In genomic region chr10:46006219-46006618, GRCh38 we compare ENCODE assay signal across 15 cellular contexts. TPM values are rescaled to one million over a fixed set of nuclear protein-coding genes. Genes with fewer than 3 reads are reported as not detected.
DNase-seq lines count a peak whose midpoint lies in the region; ATAC-seq, FAIRE-seq and TF ChIP-seq lines count a peak whose summit lies in the region.
"Had no signal": no experiment of that assay in that cellular context is flagged by ENCODE, and none has a peak within 500 bp of the region (broad histone marks: within the 10 kb centered on the region; RNA-seq: fewer than 3 reads in every experiment).

No MANE protein-coding gene starts in this region.

- peaks cover 35% of the 10 kb centered on the region for H3K36me3 Mint-ChIP-seq in activated CD8-positive, alpha-beta T cell treated with anti-CD3 and anti-CD28 coated beads for 36 hours (ENCODE audit: low read depth)
- peaks cover 69% of the 10 kb centered on the region for H3K36me3 Mint-ChIP-seq in activated CD8-positive, alpha-beta T cell treated with anti-CD3 and anti-CD28 coated beads, Interleukin-2, amount 10 ng/mL, durations not matched to agents 7 days and 5 days (ENCODE audit: low read depth)
- peaks cover 11 to 54% (median 26%) of the 10 kb centered on the region in 5 donors for H3K36me3 Mint-ChIP-seq in naive thymus-derived CD4-positive, alpha-beta T cell

- H3K14ac ChIP-seq in IMR-90 (replicated peaks; ENCODE audit: low read depth, low read length) = no peak overlapping the region

- no peak overlapping the region for H4K8ac ChIP-seq in IMR-90 (ENCODE audit: low read depth in 2 of 2, low read length in 2 of 2)

- no CpG with 5 or more reads among the region's 3 CpGs for WGBS in IMR-90 (ENCODE audit: extremely low coverage in 2 of 2, insufficient read length in 1 of 2), 2 experiments

- H3K9me3 ChIP-seq in IMR-90 (ENCODE audit: control insufficient read depth, insufficient read depth, low read length) (no peaks in the 10 kb centered on the region), endothelial cell of umbilical vein (replicated peaks; ENCODE audit: control insufficient read depth, insufficient read depth, low read length) (no peaks in the 10 kb centered on the region)
- no peaks in the 10 kb centered on the region for H3K9me3 ChIP-seq in naive thymus-derived CD4-positive, alpha-beta T cell (ENCODE audit: control insufficient read depth in 2 of 3, low read length in 3 of 3)

- TF ChIP-seq CTCF in activated CD8-positive, alpha-beta T cell treated with anti-CD3 and anti-CD28 coated beads for 36 hours (IDR thresholded peaks at IDR 0.05) = no peak
- no peak for TF ChIP-seq CTCF in IMR-90 (conservative IDR thresholded peaks at IDR 0.05; ENCODE audit: low read depth, low read length)
- TF ChIP-seq CTCF in endothelial cell of umbilical vein (IDR thresholded peaks at IDR 0.05; ENCODE audit: extremely low read depth in 1 of 2, insufficient read depth in 1 of 2, low read depth in 1 of 2, low read length in 2 of 2) = no peak

- no peak overlapping the region for H4K91ac ChIP-seq in IMR-90 (ENCODE audit: insufficient read depth, low read depth, low read length)

- no peak for FAIRE-seq in endothelial cell of umbilical vein (lab: Jason Lieb, UNC)
- FAIRE-seq: H54 had no signal

- no peak overlapping the region for H3K18ac ChIP-seq in IMR-90 (ENCODE audit: low read depth, low read length)

- dilution Hi-C loops in IMR-90 (cut with HindIII; ENCODE audit: low sequenced_read_pairs, unreplicated experiment) (no loop called here), endothelial cell of umbilical vein (cut with MboI; ENCODE audit: extremely low pct_ligation_motif_present, low sequenced_read_pairs) (no loop called here)

- H3K36me3 ChIP-seq in IMR-90 (ENCODE audit: control insufficient read depth, insufficient read depth, low read length) (peaks cover 59% of the 10 kb centered on the region), endothelial cell of umbilical vein (ENCODE audit: control insufficient read depth in 2 of 2, extremely low read depth in 1 of 2, insufficient read depth in 2 of 2, low read length in 2 of 2) (peaks cover 17 to 18% of the 10 kb centered on the region in 2 experiments)
- peaks cover 34 to 90% (median 53%) of the 10 kb centered on the region in 3 experiments for H3K36me3 ChIP-seq in naive thymus-derived CD4-positive, alpha-beta T cell (ENCODE audit: control insufficient read depth in 2 of 3, insufficient read depth in 3 of 3, low read length in 3 of 3)

- H3K27me3 Mint-ChIP-seq in activated CD8-positive, alpha-beta T cell treated with anti-CD3 and anti-CD28 coated beads for 36 hours = no peaks in the 10 kb centered on the region
- H3K27me3 Mint-ChIP-seq in activated CD8-positive, alpha-beta T cell treated with anti-CD3 and anti-CD28 coated beads, Interleukin-2, amount 10 ng/mL, durations not matched to agents 7 days and 5 days (ENCODE audit: low read depth) = no peaks in the 10 kb centered on the region
- no peaks in the 10 kb centered on the region for H3K27me3 Mint-ChIP-seq in naive thymus-derived CD4-positive, alpha-beta T cell
- H3K27me3 Mint-ChIP-seq: brain had no signal

- H2BK20ac ChIP-seq in IMR-90 (ENCODE audit: low read depth, low read length) = no peak overlapping the region

- H3K4me3 ChIP-seq in IMR-90 (ENCODE audit: insufficient read depth, low read depth, low read length) (no peak overlapping the region), endothelial cell of umbilical vein (replicated peaks in 1 of 3; ENCODE audit: insufficient read depth in 1 of 3, low read depth in 1 of 3, low read length in 3 of 3) (no peak overlapping the region)
- H3K4me3 ChIP-seq in naive thymus-derived CD4-positive, alpha-beta T cell (ENCODE audit: low read length) = no peak overlapping the region
- H3K4me3 ChIP-seq: SK-N-MC had no signal

- H3K9me1 ChIP-seq in IMR-90 (ENCODE audit: insufficient read depth, low read length) = no peaks in the 10 kb centered on the region
- H3K9me1 ChIP-seq in endothelial cell of umbilical vein (replicated peaks; ENCODE audit: control insufficient read depth, extremely low read depth, insufficient read depth, low read length) = no peaks in the 10 kb centered on the region

- H3K4me3 Mint-ChIP-seq in activated CD8-positive, alpha-beta T cell treated with anti-CD3 and anti-CD28 coated beads for 36 hours = no peak overlapping the region
- no peak overlapping the region for H3K4me3 Mint-ChIP-seq in activated CD8-positive, alpha-beta T cell treated with anti-CD3 and anti-CD28 coated beads, Interleukin-2, amount 10 ng/mL, durations not matched to agents 7 days and 5 days
- no peak overlapping the region for H3K4me3 Mint-ChIP-seq in naive thymus-derived CD4-positive, alpha-beta T cell
- H3K4me3 Mint-ChIP-seq: brain had no signal

- no peak for TF ChIP-seq RAD21 in IMR-90 (IDR thresholded peaks at IDR 0.05; ENCODE audit: low read length)

- peak overlapping the region; percentile 71 for H3K27ac Mint-ChIP-seq in activated CD8-positive, alpha-beta T cell treated with anti-CD3 and anti-CD28 coated beads for 36 hours
- no peak overlapping the region for H3K27ac Mint-ChIP-seq in activated CD8-positive, alpha-beta T cell treated with anti-CD3 and anti-CD28 coated beads, Interleukin-2, amount 10 ng/mL, durations not matched to agents 7 days and 5 days
- peak overlapping the region in 3 of 9 donors; percentile 28 to 65 (median 64) for H3K27ac Mint-ChIP-seq in naive thymus-derived CD4-positive, alpha-beta T cell

- H3K79me1 ChIP-seq in IMR-90 (ENCODE audit: low read depth in 1 of 2, low read length in 2 of 2) = peaks cover 19 to 58% of the 10 kb centered on the region in 2 experiments

- no peak for DNase-seq in activated CD8-positive, alpha-beta T cell treated with anti-CD3 and anti-CD28 coated beads for 36 hours
- DNase-seq in activated CD8-positive, alpha-beta T cell treated with anti-CD3 and anti-CD28 coated beads, Interleukin-2, amount 10 ng/mL, durations not matched to agents 7 days and 5 days = no peak
- peak; percentile 84 for DNase-seq in IMR-90
- peak; percentile 18 for DNase-seq in endothelial cell of umbilical vein (ENCODE audit: low read depth, low spot score)
- peak; percentile 37 for DNase-seq in non-pigmented ciliary epithelial cell (ENCODE audit: low read depth)
- DNase-seq in naive thymus-derived CD4-positive, alpha-beta T cell = no peak
- DNase-seq in C1 segment of cervical spinal cord (lab: John Stamatoyannopoulos, UW) = no peak
- DNase-seq in stimulated activated CD4-positive, alpha-beta T cell treated with anti-CD3 and anti-CD28 coated beads, Interleukin-1b, Interleukin-23, amount 100 ng/mL, for 48 hours = no peak
- DNase-seq: NCI-H510A had no signal

- H2BK5ac ChIP-seq in IMR-90 (ENCODE audit: low read depth, low read length, poor library complexity, severe bottlenecking) = peak overlapping the region; percentile 61

- H3K4me2 ChIP-seq in IMR-90 (ENCODE audit: low read depth, low read length) (peak overlapping the region; percentile 62; the same call in 1 of the 2 replicates), endothelial cell of umbilical vein (ENCODE audit: insufficient read depth, low read length) (no peak overlapping the region)

- in situ Hi-C loops in IMR-90 (cut with MboI; ENCODE audit: low sequenced_read_pairs) = loop anchor here (25.0 kb wide), 1 partner anchor 1019 kb away; the partner anchor contains the start of gene DEPP1

- no peaks in the 10 kb centered on the region for H3K4me1 Mint-ChIP-seq in activated CD8-positive, alpha-beta T cell treated with anti-CD3 and anti-CD28 coated beads for 36 hours (ENCODE audit: low read depth)
- no peaks in the 10 kb centered on the region for H3K4me1 Mint-ChIP-seq in activated CD8-positive, alpha-beta T cell treated with anti-CD3 and anti-CD28 coated beads, Interleukin-2, amount 10 ng/mL, durations not matched to agents 7 days and 5 days (ENCODE audit: low read depth)
- peaks cover 0 to 3% (median 0%) of the 10 kb centered on the region in 7 donors for H3K4me1 Mint-ChIP-seq in naive thymus-derived CD4-positive, alpha-beta T cell
- H3K4me1 Mint-ChIP-seq: brain had no signal

- CTCF ChIA-PET in activated CD8-positive, alpha-beta T cell treated with anti-CD3 and anti-CD28 coated beads for 36 hours (lab: Charles Lee) = interaction anchor here (1.4 kb wide), 1 partner anchor 15 kb away, joined by 4 read pairs; no protein-coding TSS in a partner anchor
- CTCF ChIA-PET in activated CD8-positive, alpha-beta T cell treated with anti-CD3 and anti-CD28 coated beads, Interleukin-2, amount 10 ng/mL, durations not matched to agents 7 days and 5 days (lab: Charles Lee) = interaction anchor here (1.9 kb wide), 1 partner anchor 23 kb away, joined by 5 read pairs; no protein-coding TSS in a partner anchor
- CTCF ChIA-PET in IMR-90 (lab: Yijun Ruan, JAX) (interaction anchor here (1.1 to 1.5 kb wide), 2 partner anchors 22 to 46 kb away, joined by 3 read pairs; no protein-coding TSS in a partner anchor), endothelial cell of umbilical vein (lab: Charles Lee) (interaction anchor here (1.0 to 3.9 kb wide), 3 partner anchors 9 to 22 kb away, joined by 3 to 15 read pairs (median 5); no protein-coding TSS in a partner anchor)
- CTCF ChIA-PET in naive thymus-derived CD4-positive, alpha-beta T cell (lab: Charles Lee) = interaction anchor here (0.9 kb wide), 1 partner anchor 10 kb away, joined by 3 read pairs; no protein-coding TSS in a partner anchor

- TF ChIP-seq POLR2A in IMR-90 (IDR thresholded peaks at IDR 0.05; ENCODE audit: low read depth, low read length) (no peak), endothelial cell of umbilical vein (IDR thresholded peaks at IDR 0.05; ENCODE audit: low read depth, low read length) (no peak)

- H3K4me1 ChIP-seq in IMR-90 (ENCODE audit: control insufficient read depth, insufficient read depth, low read length) (peaks cover 4% of the 10 kb centered on the region; the same call in 1 of the 2 replicates), endothelial cell of umbilical vein (ENCODE audit: control insufficient read depth, extremely low read depth, insufficient read depth, low read length) (peaks cover 6% of the 10 kb centered on the region)
- no peaks in the 10 kb centered on the region for H3K4me1 ChIP-seq in naive thymus-derived CD4-positive, alpha-beta T cell (ENCODE audit: control insufficient read depth in 2 of 2, insufficient read depth in 2 of 2, low read length in 2 of 2)

- H4K5ac ChIP-seq in IMR-90 (ENCODE audit: low read depth, low read length) = no peak overlapping the region

- peaks cover 5% of the 10 kb centered on the region; the same call in 1 of the 2 replicates for H4K20me1 ChIP-seq in IMR-90 (ENCODE audit: insufficient read depth, low read length)
- no peaks in the 10 kb centered on the region for H4K20me1 ChIP-seq in endothelial cell of umbilical vein (replicated peaks; ENCODE audit: control insufficient read depth, extremely low read depth, insufficient read depth, low read length)

- no peak overlapping the region for H2AK9ac ChIP-seq in IMR-90 (replicated peaks; ENCODE audit: low read depth, low read length, poor library complexity)

- no peak overlapping the region for H2BK15ac ChIP-seq in IMR-90 (ENCODE audit: low read depth, low read length)

- H2AFZ ChIP-seq in IMR-90 (replicated peaks; ENCODE audit: low read length, poor library complexity) (no peak overlapping the region), endothelial cell of umbilical vein (ENCODE audit: low read depth, low read length) (no peak overlapping the region)

- no peak overlapping the region for H3K56ac ChIP-seq in IMR-90 (ENCODE audit: extremely low read depth, insufficient read depth, low read length)

- BruUV-seq in IMR-90 (replicated peaks; lab: Mats Ljungman, UMichigan) (no TSS peak), endothelial cell of umbilical vein (replicated peaks; lab: Mats Ljungman, UMichigan) (no TSS peak)

- H3K9ac ChIP-seq in IMR-90 (ENCODE audit: low read depth, low read length) (no peak overlapping the region), endothelial cell of umbilical vein (replicated peaks; ENCODE audit: extremely low read depth, insufficient read depth, low read length) (no peak overlapping the region)

- H3K27me3 ChIP-seq in IMR-90 (ENCODE audit: control insufficient read depth, insufficient read depth, low read length) (no peaks in the 10 kb centered on the region), endothelial cell of umbilical vein (ENCODE audit: control insufficient read depth in 2 of 2, insufficient read depth in 2 of 2, low read length in 2 of 2) (no peaks in the 10 kb centered on the region)
- no peaks in the 10 kb centered on the region for H3K27me3 ChIP-seq in naive thymus-derived CD4-positive, alpha-beta T cell (ENCODE audit: control insufficient read depth in 2 of 2, insufficient read depth in 2 of 2, low read length in 2 of 2)

- H3K9me3 Mint-ChIP-seq in activated CD8-positive, alpha-beta T cell treated with anti-CD3 and anti-CD28 coated beads for 36 hours = no peaks in the 10 kb centered on the region
- H3K9me3 Mint-ChIP-seq in activated CD8-positive, alpha-beta T cell treated with anti-CD3 and anti-CD28 coated beads, Interleukin-2, amount 10 ng/mL, durations not matched to agents 7 days and 5 days (ENCODE audit: insufficient read depth) = no peaks in the 10 kb centered on the region
- peaks cover 0 to 1% (median 0%) of the 10 kb centered on the region in 11 donors for H3K9me3 Mint-ChIP-seq in naive thymus-derived CD4-positive, alpha-beta T cell

- H2AK5ac ChIP-seq in IMR-90 (ENCODE audit: low read depth, low read length) = no peak overlapping the region

- no peak overlapping the region for H3K4ac ChIP-seq in IMR-90 (ENCODE audit: low read depth, low read length)

- H3K23ac ChIP-seq in IMR-90 (ENCODE audit: low read depth, low read length) = no peak overlapping the region

- intact Hi-C loops in activated CD8-positive, alpha-beta T cell treated with anti-CD3 and anti-CD28 coated beads for 36 hours (cut with micrococcal nuclease) = no loop called here
- intact Hi-C loops in IMR-90 (cut with micrococcal nuclease) = no loop called here
- intact Hi-C loops in endothelial cell of umbilical vein (cut with micrococcal nuclease) = no loop called here
- intact Hi-C loops in naive thymus-derived CD4-positive, alpha-beta T cell (cut with micrococcal nuclease) = no loop called here

- POLR2A ChIA-PET in activated CD8-positive, alpha-beta T cell treated with anti-CD3 and anti-CD28 coated beads for 36 hours (lab: Charles Lee) = interaction anchor here (1.9 kb wide), 1 partner anchor 13 kb away, joined by 10 read pairs; no protein-coding TSS in a partner anchor
- POLR2A ChIA-PET in activated CD8-positive, alpha-beta T cell treated with anti-CD3 and anti-CD28 coated beads, Interleukin-2, amount 10 ng/mL, durations not matched to agents 7 days and 5 days (lab: Charles Lee) = interaction anchor here (1.1 kb wide), 1 partner anchor 34 kb away, joined by 3 read pairs; the partner anchor contains the start of gene TIMM23
- POLR2A ChIA-PET in IMR-90 (lab: Charles Lee; ENCODE audit: unreplicated experiment) (no interaction called here), endothelial cell of umbilical vein (lab: Charles Lee) (interaction anchor here (1.0 kb wide), 1 partner anchor 11 kb away, joined by 3 read pairs; no protein-coding TSS in a partner anchor)
- POLR2A ChIA-PET in naive thymus-derived CD4-positive, alpha-beta T cell (lab: Charles Lee) = no interaction called here

- peaks cover 11% of the 10 kb centered on the region for H3K79me2 ChIP-seq in endothelial cell of umbilical vein (ENCODE audit: control insufficient read depth, insufficient read depth, low read length)

- H2BK120ac ChIP-seq in IMR-90 (ENCODE audit: low read depth, low read length) = no peak overlapping the region

- ATAC-seq in activated CD8-positive, alpha-beta T cell treated with anti-CD3 and anti-CD28 coated beads for 36 hours = no peak
- no peak for ATAC-seq in activated CD8-positive, alpha-beta T cell treated with anti-CD3 and anti-CD28 coated beads, Interleukin-2, amount 10 ng/mL, durations not matched to agents 7 days and 5 days
- peak; percentile 90 for ATAC-seq in IMR-90 (ENCODE audit: low read depth)
- ATAC-seq in naive thymus-derived CD4-positive, alpha-beta T cell = no peak
- ATAC-seq: left lobe of liver had no signal

- H3K27ac ChIP-seq in IMR-90 (ENCODE audit: insufficient read depth, low read length) (no peak overlapping the region), endothelial cell of umbilical vein (ENCODE audit: insufficient read depth, low read depth, low read length) (peak overlapping the region; percentile 3)
- H3K27ac ChIP-seq in naive thymus-derived CD4-positive, alpha-beta T cell (ENCODE audit: low read depth, low read length) = no peak overlapping the region
- H3K27ac ChIP-seq: C4-2B, SK-N-MC had no signal

RNA-seq across cellular contexts. Expression of gene NCOA4, which starts 24.2 kb away (rescaled TPM):
- total RNA-seq in activated CD8-positive, alpha-beta T cell treated with anti-CD3 and anti-CD28 coated beads for 36 hours = 10 to 100 TPM; 86.2 to 86.6 TPM
- total RNA-seq in activated CD8-positive, alpha-beta T cell treated with anti-CD3 and anti-CD28 coated beads, Interleukin-2, amount 10 ng/mL, durations not matched to agents 7 days and 5 days = 100 to 1,000 TPM; 119 to 120 TPM
- total RNA-seq in IMR-90 (2012; rRNA removed) (188 and 202 TPM in 2 replicates), endothelial cell of umbilical vein (119 and 127 TPM in 2 replicates)
- polyA plus RNA-seq in IMR-90 (2012; rRNA removed) (55.6 and 62.2 TPM in 2 replicates), endothelial cell of umbilical vein (55.5 and 62.1 TPM in 2 replicates)
- polyA plus RNA-seq in IMR-90 (2012; cell fraction: cytosol; rRNA removed) = 15.8 and 24.1 TPM in 2 replicates
- 6.4 and 33.7 TPM in 2 replicates for polyA plus RNA-seq in IMR-90 (2012; cell fraction: nucleus; rRNA removed; ENCODE audit: low replicate concordance)
- 85.7 and 94.7 TPM in 2 replicates for polyA plus RNA-seq in endothelial cell of umbilical vein (2011; cell fraction: cytosol; rRNA removed)
- 50.5 and 61.4 TPM in 2 replicates for polyA plus RNA-seq in endothelial cell of umbilical vein (2011; cell fraction: nucleus; rRNA removed)
- polyA plus RNA-seq in endothelial cell of umbilical vein (2012) = 107 and 142 TPM in 2 replicates
- 174 and 175 TPM in 2 replicates for polyA minus RNA-seq in endothelial cell of umbilical vein
- polyA minus RNA-seq in endothelial cell of umbilical vein (2011; cell fraction: cytosol; rRNA and poly(A)+ RNA removed) = 79.4 TPM
- polyA minus RNA-seq in endothelial cell of umbilical vein (2011; cell fraction: nucleus; rRNA and poly(A)+ RNA removed) = 39.6 and 56.8 TPM in 2 replicates
- 100 to 1,000 TPM in 2 of 5 experiments, 10 to 100 TPM in 3; 54.6 to 126 (median 78.4) TPM for total RNA-seq in naive thymus-derived CD4-positive, alpha-beta T cell
- polyA plus RNA-seq in naive thymus-derived CD4-positive, alpha-beta T cell = 100 to 1,000 TPM; 167 to 181 TPM

RNA-seq across cellular contexts. Expression of gene TIMM23, which starts 33.9 kb away (rescaled TPM):
- total RNA-seq in activated CD8-positive, alpha-beta T cell treated with anti-CD3 and anti-CD28 coated beads for 36 hours = 10 to 100 TPM; 70.7 to 76.2 TPM
- total RNA-seq in activated CD8-positive, alpha-beta T cell treated with anti-CD3 and anti-CD28 coated beads, Interleukin-2, amount 10 ng/mL, durations not matched to agents 7 days and 5 days = 10 to 100 TPM; 61.3 to 61.9 TPM
- total RNA-seq in IMR-90 (2012; rRNA removed) = 86.2 and 117 TPM in 2 replicates
- polyA plus RNA-seq in IMR-90 (2012; rRNA removed) = 74.4 and 82.4 TPM in 2 replicates
- 29.6 and 49.6 TPM in 2 replicates for polyA plus RNA-seq in IMR-90 (2012; cell fraction: cytosol; rRNA removed)
- polyA plus RNA-seq in IMR-90 (2012; cell fraction: nucleus; rRNA removed; ENCODE audit: low replicate concordance) = 7.6 and 36.7 TPM in 2 replicates
- total RNA-seq in endothelial cell of umbilical vein = 77.2 and 78.1 TPM in 2 replicates
- 76.4 and 94.6 TPM in 2 replicates for polyA plus RNA-seq in endothelial cell of umbilical vein
- polyA plus RNA-seq in endothelial cell of umbilical vein (2011; cell fraction: cytosol; rRNA removed) = 82.4 and 95.6 TPM in 2 replicates
- 43.6 and 57.3 TPM in 2 replicates for polyA plus RNA-seq in endothelial cell of umbilical vein (2011; cell fraction: nucleus; rRNA removed)
- polyA plus RNA-seq in endothelial cell of umbilical vein (2012) = 110 and 129 TPM in 2 replicates
- 67.7 and 74.3 TPM in 2 replicates for polyA minus RNA-seq in endothelial cell of umbilical vein
- 55.9 TPM for polyA minus RNA-seq in endothelial cell of umbilical vein (2011; cell fraction: cytosol; rRNA and poly(A)+ RNA removed)
- polyA minus RNA-seq in endothelial cell of umbilical vein (2011; cell fraction: nucleus; rRNA and poly(A)+ RNA removed) = 21.2 and 27.1 TPM in 2 replicates
- total RNA-seq in naive thymus-derived CD4-positive, alpha-beta T cell = 10 to 100 TPM; 21.0 to 58.1 (median 25.7) TPM
- polyA plus RNA-seq in naive thymus-derived CD4-positive, alpha-beta T cell = 10 to 100 TPM; 57.6 to 61.7 TPM

RNA-seq across cellular contexts. Expression of gene MSMB, which starts 39.9 kb away (rescaled TPM):
- total RNA-seq in activated CD8-positive, alpha-beta T cell treated with anti-CD3 and anti-CD28 coated beads for 36 hours = not detected
- total RNA-seq in activated CD8-positive, alpha-beta T cell treated with anti-CD3 and anti-CD28 coated beads, Interleukin-2, amount 10 ng/mL, durations not matched to agents 7 days and 5 days = not detected
- total RNA-seq in IMR-90 (2012; rRNA removed) = not detected in 2 replicates
- not detected in 2 replicates for polyA plus RNA-seq in IMR-90 (2012; rRNA removed)
- polyA plus RNA-seq in IMR-90 (2012; cell fraction: cytosol; rRNA removed) = not detected in 2 replicates
- polyA plus RNA-seq in IMR-90 (2012; cell fraction: nucleus; rRNA removed; ENCODE audit: low replicate concordance) = not detected in 2 replicates
- not detected in 2 replicates for total RNA-seq in endothelial cell of umbilical vein
- polyA plus RNA-seq in endothelial cell of umbilical vein = not detected in 2 replicates
- not detected in 2 replicates for polyA plus RNA-seq in endothelial cell of umbilical vein (2011; cell fraction: cytosol; rRNA removed)
- not detected in 2 replicates for polyA plus RNA-seq in endothelial cell of umbilical vein (2011; cell fraction: nucleus; rRNA removed)
- 0.79 TPM in 1 of 2 replicates, not detected in the other for polyA plus RNA-seq in endothelial cell of umbilical vein (2012)
- polyA minus RNA-seq in endothelial cell of umbilical vein = not detected in 2 replicates
- polyA minus RNA-seq in endothelial cell of umbilical vein (2011; cell fraction: cytosol; rRNA and poly(A)+ RNA removed) = not detected
- polyA minus RNA-seq in endothelial cell of umbilical vein (2011; cell fraction: nucleus; rRNA and poly(A)+ RNA removed) = not detected in 2 replicates
- not detected for total RNA-seq in naive thymus-derived CD4-positive, alpha-beta T cell
- not detected for polyA plus RNA-seq in naive thymus-derived CD4-positive, alpha-beta T cell
- total RNA-seq: left lobe of liver, osteocyte had no signal

Comparison
In these comparisons a context has a peak if more than half of its experiments do, and no peak if none do; other contexts are left out.
1. DNase-seq: peak in IMR-90 (single experiment), endothelial cell of umbilical vein (single experiment) and non-pigmented ciliary epithelial cell (single experiment); none in activated CD8-positive, alpha-beta T cell treated with anti-CD3 and anti-CD28 coated beads for 36 hours (single experiment), activated CD8-positive, alpha-beta T cell treated with anti-CD3 and anti-CD28 coated beads, Interleukin-2, amount 10 ng/mL, durations not matched to agents 7 days and 5 days (single experiment), naive thymus-derived CD4-positive, alpha-beta T cell (0 of 9), C1 segment of cervical spinal cord (0 of 14) and stimulated activated CD4-positive, alpha-beta T cell treated with anti-CD3 and anti-CD28 coated beads, Interleukin-1b, Interleukin-23, amount 100 ng/mL, for 48 hours (single experiment).
2. POLR2A ChIA-PET loops: an anchor here in activated CD8-positive, alpha-beta T cell treated with anti-CD3 and anti-CD28 coated beads for 36 hours (1.9 kb wide), activated CD8-positive, alpha-beta T cell treated with anti-CD3 and anti-CD28 coated beads, Interleukin-2, amount 10 ng/mL, durations not matched to agents 7 days and 5 days (1.1 kb wide) and endothelial cell of umbilical vein (1.0 kb wide); none called in IMR-90 and naive thymus-derived CD4-positive, alpha-beta T cell.